19 cellular contexts compared by ENCODE assay signal in the genomic region with DNA sequence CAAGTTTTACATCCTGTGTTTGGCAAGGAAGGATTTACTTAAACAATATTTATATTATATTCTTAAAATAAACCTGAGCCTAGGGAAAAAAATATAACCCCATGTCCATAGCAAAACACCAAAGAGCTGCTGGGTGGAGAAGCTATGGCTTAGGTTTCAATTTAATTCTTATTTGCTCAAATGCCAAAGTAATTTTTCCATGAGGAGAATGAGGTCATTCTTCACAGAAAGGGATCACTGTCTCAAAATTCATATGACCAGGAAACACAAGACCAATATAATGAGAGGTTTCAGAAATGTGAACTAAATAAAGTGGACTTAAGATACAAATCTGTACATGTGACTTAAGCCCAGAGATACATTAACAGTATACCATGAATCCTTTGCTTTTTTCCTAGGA.
DNase-seq lines count a peak whose midpoint lies in the region; ATAC-seq, FAIRE-seq and TF ChIP-seq lines count a peak whose summit lies in the region.
"Had no signal": no experiment of that assay in that cellular context is flagged by ENCODE, and none has a peak within 500 bp of the region (broad histone marks: within the 10 kb centered on the region; RNA-seq: fewer than 3 reads in every experiment).

No MANE protein-coding gene starts in this region.

- no peak for TF ChIP-seq POLR2A in HCT116 (IDR thresholded peaks at IDR 0.05; ENCODE audit: borderline replicate concordance, extremely low read depth, insufficient read depth, insufficient read length)

- TF ChIP-seq RAD21 in HCT116 (IDR thresholded peaks at IDR 0.05; ENCODE audit: low read depth) = no peak

- in situ Hi-C loops in G401 (cut with HindIII; ENCODE audit: low sequenced_read_pairs) = no loop called here

- H3K27me3 ChIP-seq in HCT116 (ENCODE audit: insufficient read depth, low read length) (no peaks in the 10 kb centered on the region), adipocyte (replicated peaks; ENCODE audit: control insufficient read depth, insufficient read depth, low read length) (no peaks in the 10 kb centered on the region)
- H3K27me3 ChIP-seq: SJCRH30 had no signal

- no peak for TF ChIP-seq CTCF in HCT116 (IDR thresholded peaks at IDR 0.05 in 2 of 3, conservative IDR thresholded peaks at IDR 0.05 in 1 of 3; ENCODE audit: borderline replicate concordance in 1 of 3, insufficient read depth in 1 of 3, low read depth in 2 of 3, low read length in 2 of 3)

- DNase-seq in DMS 273 (lab: John Stamatoyannopoulos, UW; ENCODE audit: unreplicated experiment) (peak; percentile 11), DMS 273 treated with DMSO at 0.1 percent for 48 hours (lab: John Stamatoyannopoulos, UW) (no peak), HCT116 (ENCODE audit: low read depth, low spot score) (no peak), adipocyte (ENCODE audit: low read depth) (peak; percentile 46), NK-92 (lab: John Stamatoyannopoulos, UW; ENCODE audit: unreplicated experiment) (no peak), G401 (ENCODE audit: low spot score) (no peak)
- DNase-seq: CD4-positive, alpha-beta memory T cell; DMS79 treated with DMSO at 0.1 percent for 48 hours; GDM1; NCI-H187 treated with DMSO at 0.1 percent for 48 hours; NCI-H510A treated with DMSO at 0.1 percent for 48 hours; RPMI8226 had no signal

- POLR2A ChIA-PET in HCT116 (lab: Charles Lee) = interaction anchor here (1.2 kb wide), 1 partner anchor 16 kb away, joined by 3 read pairs; no protein-coding TSS in a partner anchor

- H3K4me3 ChIP-seq in HCT116 (replicated peaks in 1 of 2; ENCODE audit: low read depth in 1 of 2, low read length in 2 of 2) = no peak overlapping the region
- no peak overlapping the region for H3K4me3 ChIP-seq in adipocyte (ENCODE audit: low read length)
- H3K4me3 ChIP-seq: GM12878, GM23338, K562, SJCRH30 had no signal

- intact Hi-C loops in HCT116 (cut with micrococcal nuclease) = no loop called here

- no TSS peak for BruUV-seq in HCT116 (replicated peaks; lab: Mats Ljungman, UMichigan)

- H4K20me1 ChIP-seq in HCT116 (ENCODE audit: insufficient read depth) = no peaks in the 10 kb centered on the region

- FAIRE-seq in islet of Langerhans (lab: Jason Lieb, UNC) = peak; percentile 72
- FAIRE-seq: GM12878, K562 had no signal

- no peak overlapping the region for H2AFZ ChIP-seq in HCT116 (ENCODE audit: low read depth, low read length, poor library complexity, severe bottlenecking)
- H2AFZ ChIP-seq: GM23338 had no signal

- RAD21 ChIA-PET in HCT116 (lab: Charles Lee; ENCODE audit: low non-redundant PET in 1 of 2, low total read pairs in 2 of 2, uncharacterized antibody in 2 of 2, unreplicated experiment in 2 of 2) = no interaction called here

- H3K27ac ChIP-seq in HCT116 (ENCODE audit: low read depth, low read length) = peak overlapping the region; percentile 40; the same call in 1 of the 2 replicates
- H3K27ac ChIP-seq: 22Rv1, SJCRH30 had no signal

- H3K36me3 ChIP-seq in HCT116 (ENCODE audit: control insufficient read depth in 1 of 2, insufficient read depth in 2 of 2, low read length in 2 of 2) (peaks cover 0 to 5% of the 10 kb centered on the region in 2 experiments; a peak in 1 of 4 replicates), adipocyte (ENCODE audit: control insufficient read depth, insufficient read depth, low read length, severe bottlenecking) (no peaks in the 10 kb centered on the region)
- H3K36me3 ChIP-seq: SJCRH30 had no signal

- ATAC-seq in HCT116 (no peak), SK-N-SH treated with all-trans-retinoic acid at 6 μM for 48 hours (no peak)
- ATAC-seq: GM12878, GM23338, K562 had no signal

- H3K79me2 ChIP-seq in HCT116 (ENCODE audit: insufficient read depth, low read length) = no peaks in the 10 kb centered on the region

- no peaks in the 10 kb centered on the region for H3K9me2 ChIP-seq in HCT116 (ENCODE audit: insufficient read depth)

- H3K9ac ChIP-seq in HCT116 (ENCODE audit: low read length) (no peak overlapping the region), adipocyte (ENCODE audit: low read length) (no peak overlapping the region)

- CTCF ChIA-PET in HCT116 (lab: Charles Lee) = interaction anchor here (1.3 kb wide), 1 partner anchor 12 kb away, joined by 3 read pairs; no protein-coding TSS in a partner anchor

- H3K9me3 ChIP-seq in HCT116 (ENCODE audit: control insufficient read depth in 1 of 2, insufficient read depth in 1 of 2, low read depth in 1 of 2, low read length in 2 of 2) (no peaks in the 10 kb centered on the region), adipocyte (ENCODE audit: control insufficient read depth, low read length) (no peaks in the 10 kb centered on the region)
- H3K9me3 ChIP-seq: SJCRH30 had no signal

- no peak overlapping the region for H3K4me2 ChIP-seq in HCT116 (ENCODE audit: low read length)
- H3K4me2 ChIP-seq: GM23338 had no signal

- H3K4me1 ChIP-seq in HCT116 (ENCODE audit: control insufficient read depth in 1 of 2, insufficient read depth in 2 of 2, low read length in 2 of 2) (peaks cover 14 to 17% of the 10 kb centered on the region in 2 experiments), adipocyte (ENCODE audit: control insufficient read depth, insufficient read depth, low read length) (peaks cover under 1% of the 10 kb centered on the region)

TF ChIP-seq in HCT116, 20 proteins besides CTCF, POLR2A, EP300 and RAD21 (continues in another document):
- TF ChIP-seq EZH2 (IDR thresholded peaks at IDR 0.05) = no peak
- TF ChIP-seq, protein P1, sequence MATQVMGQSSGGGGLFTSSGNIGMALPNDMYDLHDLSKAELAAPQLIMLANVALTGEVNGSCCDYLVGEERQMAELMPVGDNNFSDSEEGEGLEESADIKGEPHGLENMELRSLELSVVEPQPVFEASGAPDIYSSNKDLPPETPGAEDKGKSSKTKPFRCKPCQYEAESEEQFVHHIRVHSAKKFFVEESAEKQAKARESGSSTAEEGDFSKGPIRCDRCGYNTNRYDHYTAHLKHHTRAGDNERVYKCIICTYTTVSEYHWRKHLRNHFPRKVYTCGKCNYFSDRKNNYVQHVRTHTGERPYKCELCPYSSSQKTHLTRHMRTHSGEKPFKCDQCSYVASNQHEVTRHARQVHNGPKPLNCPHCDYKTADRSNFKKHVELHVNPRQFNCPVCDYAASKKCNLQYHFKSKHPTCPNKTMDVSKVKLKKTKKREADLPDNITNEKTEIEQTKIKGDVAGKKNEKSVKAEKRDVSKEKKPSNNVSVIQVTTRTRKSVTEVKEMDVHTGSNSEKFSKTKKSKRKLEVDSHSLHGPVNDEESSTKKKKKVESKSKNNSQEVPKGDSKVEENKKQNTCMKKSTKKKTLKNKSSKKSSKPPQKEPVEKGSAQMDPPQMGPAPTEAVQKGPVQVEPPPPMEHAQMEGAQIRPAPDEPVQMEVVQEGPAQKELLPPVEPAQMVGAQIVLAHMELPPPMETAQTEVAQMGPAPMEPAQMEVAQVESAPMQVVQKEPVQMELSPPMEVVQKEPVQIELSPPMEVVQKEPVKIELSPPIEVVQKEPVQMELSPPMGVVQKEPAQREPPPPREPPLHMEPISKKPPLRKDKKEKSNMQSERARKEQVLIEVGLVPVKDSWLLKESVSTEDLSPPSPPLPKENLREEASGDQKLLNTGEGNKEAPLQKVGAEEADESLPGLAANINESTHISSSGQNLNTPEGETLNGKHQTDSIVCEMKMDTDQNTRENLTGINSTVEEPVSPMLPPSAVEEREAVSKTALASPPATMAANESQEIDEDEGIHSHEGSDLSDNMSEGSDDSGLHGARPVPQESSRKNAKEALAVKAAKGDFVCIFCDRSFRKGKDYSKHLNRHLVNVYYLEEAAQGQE (IDR thresholded peaks at IDR 0.05; ENCODE audit: low read depth) = no peak
- TF ChIP-seq ELF1 (IDR thresholded peaks at IDR 0.05; ENCODE audit: borderline replicate concordance, low read depth) = no peak
- TF ChIP-seq SRF (IDR thresholded peaks at IDR 0.05; ENCODE audit: low read depth) = no peak
- TF ChIP-seq ATF3 (IDR thresholded peaks at IDR 0.05) = no peak
- no peak for TF ChIP-seq CEBPB (IDR thresholded peaks at IDR 0.05; ENCODE audit: low read depth)

TF ChIP-seq in SK-N-SH treated with all-trans-retinoic acid at 6 μM for 48 hours, 23 proteins besides CTCF, POLR2A, EP300 and RAD21 (continues in another document):
- TF ChIP-seq ESRRG (CRISPR knock-in tag; IDR thresholded peaks at IDR 0.05) (no peak), ZNF8 (CRISPR knock-in tag; IDR thresholded peaks at IDR 0.05) (no peak), RARB (CRISPR knock-in tag; IDR thresholded peaks at IDR 0.05) (no peak), SNAI2 (CRISPR knock-in tag; IDR thresholded peaks at IDR 0.05) (no peak), ZFP3 (CRISPR knock-in tag; IDR thresholded peaks at IDR 0.05) (no peak), PPARA (CRISPR knock-in tag; IDR thresholded peaks at IDR 0.05; ENCODE audit: borderline replicate concordance) (no peak), GLIS3 (CRISPR knock-in tag; IDR thresholded peaks at IDR 0.05) (no peak), TCF4 (CRISPR knock-in tag; IDR thresholded peaks at IDR 0.05; ENCODE audit: borderline replicate concordance) (no peak), ISL1 (CRISPR knock-in tag; IDR thresholded peaks at IDR 0.05) (no peak), ZNF565 (CRISPR knock-in tag; conservative IDR thresholded peaks at IDR 0.05; ENCODE audit: low read depth) (no peak), CREB5 (CRISPR knock-in tag; IDR thresholded peaks at IDR 0.05; ENCODE audit: low read depth) (no peak)
- TF ChIP-seq, protein P2, sequence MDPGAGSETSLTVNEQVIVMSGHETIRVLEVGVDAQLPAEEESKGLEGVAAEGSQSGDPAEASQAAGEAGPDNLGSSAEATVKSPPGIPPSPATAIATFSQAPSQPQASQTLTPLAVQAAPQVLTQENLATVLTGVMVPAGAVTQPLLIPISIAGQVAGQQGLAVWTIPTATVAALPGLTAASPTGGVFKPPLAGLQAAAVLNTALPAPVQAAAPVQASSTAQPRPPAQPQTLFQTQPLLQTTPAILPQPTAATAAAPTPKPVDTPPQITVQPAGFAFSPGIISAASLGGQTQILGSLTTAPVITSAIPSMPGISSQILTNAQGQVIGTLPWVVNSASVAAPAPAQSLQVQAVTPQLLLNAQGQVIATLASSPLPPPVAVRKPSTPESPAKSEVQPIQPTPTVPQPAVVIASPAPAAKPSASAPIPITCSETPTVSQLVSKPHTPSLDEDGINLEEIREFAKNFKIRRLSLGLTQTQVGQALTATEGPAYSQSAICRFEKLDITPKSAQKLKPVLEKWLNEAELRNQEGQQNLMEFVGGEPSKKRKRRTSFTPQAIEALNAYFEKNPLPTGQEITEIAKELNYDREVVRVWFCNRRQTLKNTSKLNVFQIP (CRISPR knock-in tag; IDR thresholded peaks at IDR 0.05; ENCODE audit: borderline replicate concordance, low read depth) = no peak

Comparison
In these comparisons a context has a peak if more than half of its experiments do, and no peak if none do; other contexts are left out.
1. DNase-seq: peak in DMS 273 (single experiment) and adipocyte (single experiment); none in DMS 273 treated with DMSO at 0.1 percent for 48 hours (single experiment), HCT116 (single experiment), NK-92 (single experiment) and G401 (single experiment).